8 cellular contexts compared by ENCODE assay signal in genomic region chr3:50436063-50436674, GRCh38.
DNase-seq lines count a peak whose midpoint lies in the region; ATAC-seq and TF ChIP-seq lines count a peak whose summit lies in the region.

No MANE protein-coding gene starts in this region.

- H3K27me3 ChIP-seq in RWPE2 (ENCODE audit: insufficient read depth, poor library complexity, severe bottlenecking) (no peaks in the 10 kb centered on the region), psoas muscle (ENCODE audit: insufficient read depth in 3 of 3, low read length in 2 of 3) (no peaks in the 10 kb centered on the region)

- H3K4me3 ChIP-seq in RWPE2 (ENCODE audit: severe bottlenecking) = no peak overlapping the region
- no peak overlapping the region for H3K4me3 ChIP-seq in psoas muscle

- ATAC-seq in HG02759 (IDR thresholded peaks at IDR 0.05; ENCODE audit: unreplicated experiment) (peak; percentile 75), RWPE2 (ENCODE audit: low read depth) (peak; percentile 41; the same call in 1 of the 3 replicates), psoas muscle (peak; percentile 73 to 88 (median 84)), GM19397 (IDR thresholded peaks at IDR 0.05; ENCODE audit: unreplicated experiment) (no peak), HG02678 (IDR thresholded peaks at IDR 0.05; ENCODE audit: unreplicated experiment) (no peak)

- H3K27ac ChIP-seq in RWPE2 (ENCODE audit: poor library complexity, severe bottlenecking) = no peak overlapping the region
- no peak overlapping the region for H3K27ac ChIP-seq in psoas muscle

- no peaks in the 10 kb centered on the region for H3K36me3 ChIP-seq in RWPE2 (ENCODE audit: low read depth)
- H3K36me3 ChIP-seq in psoas muscle (ENCODE audit: insufficient read depth in 1 of 2, low read depth in 1 of 2) = no peaks in the 10 kb centered on the region

- no peaks in the 10 kb centered on the region for H3K4me1 ChIP-seq in RWPE2 (ENCODE audit: insufficient read depth, poor library complexity, severe bottlenecking)
- peaks cover 3% of the 10 kb centered on the region for H3K4me1 ChIP-seq in psoas muscle

- DNase-seq in Caki2 (ENCODE audit: low read depth) = peak; percentile 19
- no peak for DNase-seq in RWPE2 (ENCODE audit: low spot score)
- DNase-seq in activated gamma-delta T cell (lab: John Stamatoyannopoulos, UW) = peak; percentile 59
- peak in 41 of 42 donors; percentile 52 to 87 (median 73) for DNase-seq in head of caudate nucleus
- peak; percentile 51 to 78 for DNase-seq in psoas muscle

- intact Hi-C loops in head of caudate nucleus (cut with DNase I) (loop anchor here (5.0 kb wide), 1 partner anchor 106 kb away; no protein-coding TSS in a partner anchor), psoas muscle (cut with DNase I) (loop anchor here (1.0 to 5.0 kb wide), 2 partner anchors 106 to 107 kb away; no protein-coding TSS in a partner anchor)

- WGBS in psoas muscle, 3 donors = 25 to 34% (median 31%) methylated on average over 5 of the region's 5 CpGs

- no peaks in the 10 kb centered on the region for H3K9me3 ChIP-seq in RWPE2 (ENCODE audit: severe bottlenecking)
- no peaks in the 10 kb centered on the region for H3K9me3 ChIP-seq in psoas muscle

- TF ChIP-seq CTCF in RWPE2 (IDR thresholded peaks at IDR 0.05; ENCODE audit: poor library complexity, severe bottlenecking) (peak; percentile 44), psoas muscle (IDR thresholded peaks at IDR 0.05) (peak; percentile 81)

- in situ Hi-C loops in Caki2 (cut with HindIII; ENCODE audit: low pct_unique_long_range_greater_than_20kb, low sequenced_read_pairs) = no loop called here

Comparison
In these comparisons a context has a peak if more than half of its experiments do, and no peak if none do; other contexts are left out.
1. ATAC-seq: peak in HG02759 (single experiment), RWPE2 (single experiment) and psoas muscle (4 of 4); none in GM19397 (single experiment) and HG02678 (single experiment).